Comparison of ENCODE assay signal across 1 cellular context in genomic region chr14:55747186-55747585, GRCh38.
TF ChIP-seq lines count a peak whose summit lies in the region.

No MANE protein-coding gene starts in this region.

TF ChIP-seq in GM23338, 12 proteins besides CTCF, POLR2A, EP300 and RAD21 (continued from another document):
- TF ChIP-seq REST (IDR thresholded peaks at IDR 0.05; ENCODE audit: unreplicated experiment) (no peak), JUNB (IDR thresholded peaks at IDR 0.05; ENCODE audit: unreplicated experiment) (no peak), EZH2 (IDR thresholded peaks at IDR 0.05; ENCODE audit: low read depth, unreplicated experiment) (no peak)
